ENCODE assay signal across 23 cellular contexts in the genomic region with DNA sequence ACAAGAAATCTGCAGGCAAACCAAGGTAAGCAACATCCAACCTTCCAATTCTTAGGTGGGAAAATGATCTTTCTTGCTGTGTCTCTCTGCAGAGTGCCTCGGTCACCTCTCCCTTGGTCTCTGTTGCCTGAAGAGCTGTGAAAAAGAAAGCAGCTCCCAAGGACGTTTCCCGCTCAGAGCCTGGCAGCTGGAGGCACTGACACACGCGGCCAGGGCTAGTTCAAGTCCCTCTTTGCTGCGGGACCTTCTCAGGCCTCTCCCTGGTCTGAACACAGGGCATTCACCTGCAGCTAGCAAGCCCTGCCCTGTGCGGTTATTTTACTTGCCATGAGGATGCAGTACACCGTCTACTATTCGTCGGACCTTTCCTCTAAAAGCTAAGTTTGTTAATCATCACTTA. TPM values are rescaled to one million over a fixed set of nuclear protein-coding genes. Genes with fewer than 3 reads are reported as not detected.
DNase-seq lines count a peak whose midpoint lies in the region; ATAC-seq, FAIRE-seq and TF ChIP-seq lines count a peak whose summit lies in the region.
"Had no signal": no experiment of that assay in that cellular context is flagged by ENCODE, and none has a peak within 500 bp of the region (broad histone marks: within the 10 kb centered on the region; RNA-seq: fewer than 3 reads in every experiment).

No MANE protein-coding gene starts in this region.

- no peaks in the 10 kb centered on the region for H3K27me3 ChIP-seq in lower lobe of right lung (ENCODE audit: low read depth)
- H3K27me3 ChIP-seq: SJCRH30 had no signal

- TF ChIP-seq CTCF in VCaP (conservative IDR thresholded peaks at IDR 0.05) (no peak), lower lobe of right lung (IDR thresholded peaks at IDR 0.05) (no peak)

- peak overlapping the region; percentile 18 for H3K27ac Mint-ChIP-seq in activated T-cell treated with anti-CD3 and anti-CD28 coated beads, Interleukin-2, amount 50 U/mL, for 24 hours
- H3K27ac Mint-ChIP-seq in activated CD4-positive, alpha-beta T cell treated with anti-CD3 and anti-CD28 coated beads, Interleukin-2, amount 10 ng/mL, durations not matched to agents 24 days and 14 days = no peak overlapping the region
- H3K27ac Mint-ChIP-seq: CD8-positive, alpha-beta T cell had no signal

- peaks cover 71% of the 10 kb centered on the region for H3K4me1 Mint-ChIP-seq in activated T-cell treated with anti-CD3 and anti-CD28 coated beads, Interleukin-2, amount 50 U/mL, for 24 hours (ENCODE audit: low read depth)
- H3K4me1 Mint-ChIP-seq in activated CD4-positive, alpha-beta T cell treated with anti-CD3 and anti-CD28 coated beads, Interleukin-2, amount 10 ng/mL, durations not matched to agents 24 days and 14 days = peaks cover 33% of the 10 kb centered on the region

- peaks cover 78% of the 10 kb centered on the region for H3K4me1 ChIP-seq in lower lobe of right lung
- H3K4me1 ChIP-seq: SJCRH30 had no signal

- no peak for ATAC-seq in lower lobe of right lung
- ATAC-seq in HG03457 (IDR thresholded peaks at IDR 0.05; ENCODE audit: unreplicated experiment) = no peak
- ATAC-seq: CD8-positive, alpha-beta T cell; PC-3 had no signal

- DNase-seq in activated T-cell treated with anti-CD3 and anti-CD28 coated beads, Interleukin-2, amount 50 U/mL, for 24 hours = no peak
- DNase-seq in activated T-cell treated with anti-CD3 and anti-CD28 coated beads for 4 hours (no peak), lower lobe of right lung (no peak), HTR-8/SVneo (ENCODE audit: insufficient read length, low spot score) (no peak)
- no peak for DNase-seq in activated CD4-positive, alpha-beta T cell treated with anti-CD3 and anti-CD28 coated beads, Interleukin-2, amount 10 ng/mL, durations not matched to agents 24 days and 14 days
- no peak for DNase-seq in activated CD4-positive, alpha-beta T cell treated with anti-CD3 and anti-CD28 coated beads for 1 hour
- DNase-seq: CD8-positive, alpha-beta T cell; DMS79 treated with DMSO at 0.1 percent for 48 hours; MV-4-11; NCI-H1417 treated with DMSO at 0.1 percent for 48 hours; NCI-H2029; NCI-H2171; NCI-H446 treated with DMSO at 0.1 percent for 48 hours; PC-3; SJCRH30 had no signal

- H3K4me3 Mint-ChIP-seq in activated T-cell treated with anti-CD3 and anti-CD28 coated beads, Interleukin-2, amount 50 U/mL, for 24 hours = no peak overlapping the region
- H3K4me3 Mint-ChIP-seq in activated CD4-positive, alpha-beta T cell treated with anti-CD3 and anti-CD28 coated beads, Interleukin-2, amount 10 ng/mL, durations not matched to agents 24 days and 14 days = no peak overlapping the region
- H3K4me3 Mint-ChIP-seq: CD8-positive, alpha-beta T cell had no signal

- no peaks in the 10 kb centered on the region for H3K9me3 Mint-ChIP-seq in activated T-cell treated with anti-CD3 and anti-CD28 coated beads, Interleukin-2, amount 50 U/mL, for 24 hours
- H3K9me3 Mint-ChIP-seq in activated CD4-positive, alpha-beta T cell treated with anti-CD3 and anti-CD28 coated beads, Interleukin-2, amount 10 ng/mL, durations not matched to agents 24 days and 14 days = no peaks in the 10 kb centered on the region
- H3K9me3 Mint-ChIP-seq: CD8-positive, alpha-beta T cell; IgD-negative memory B cell had no signal

- peak overlapping the region; percentile 8; the same call in 1 of the 2 replicates for H3K27ac ChIP-seq in VCaP
- H3K27ac ChIP-seq in lower lobe of right lung = peak overlapping the region; percentile 66
- H3K27ac ChIP-seq: 22Rv1, RWPE1, SJCRH30 had no signal

- no peak overlapping the region for H3K4me3 ChIP-seq in lower lobe of right lung
- H3K4me3 ChIP-seq: SJCRH30 had no signal

- intact Hi-C loops in lower lobe of right lung (cut with DNase I) = no loop called here
- intact Hi-C loops in activated CD4-positive, alpha-beta T cell treated with anti-CD3 and anti-CD28 coated beads, Interleukin-2, amount 10 ng/mL, durations not matched to agents 24 days and 14 days (cut with micrococcal nuclease) = no loop called here

- no peaks in the 10 kb centered on the region for H3K27me3 Mint-ChIP-seq in activated T-cell treated with anti-CD3 and anti-CD28 coated beads, Interleukin-2, amount 50 U/mL, for 24 hours
- H3K27me3 Mint-ChIP-seq in activated CD4-positive, alpha-beta T cell treated with anti-CD3 and anti-CD28 coated beads, Interleukin-2, amount 10 ng/mL, durations not matched to agents 24 days and 14 days = no peaks in the 10 kb centered on the region
- H3K27me3 Mint-ChIP-seq: IgD-negative memory B cell had no signal

- FAIRE-seq in HTR-8/SVneo (lab: Jason Lieb, UNC) = no peak
- FAIRE-seq: D721Med, G401.6, GM12891 had no signal

- no peaks in the 10 kb centered on the region for H3K9me3 ChIP-seq in lower lobe of right lung
- H3K9me3 ChIP-seq: SJCRH30 had no signal

- peaks cover 19% of the 10 kb centered on the region for H3K36me3 ChIP-seq in lower lobe of right lung

- H3K36me3 Mint-ChIP-seq in activated T-cell treated with anti-CD3 and anti-CD28 coated beads, Interleukin-2, amount 50 U/mL, for 24 hours (ENCODE audit: low read depth) = peaks cover 66% of the 10 kb centered on the region
- peaks cover 31% of the 10 kb centered on the region for H3K36me3 Mint-ChIP-seq in activated CD4-positive, alpha-beta T cell treated with anti-CD3 and anti-CD28 coated beads, Interleukin-2, amount 10 ng/mL, durations not matched to agents 24 days and 14 days (ENCODE audit: low read depth)
- H3K36me3 Mint-ChIP-seq: IgD-negative memory B cell had no signal

RNA-seq across cellular contexts. Expression of gene MED26, which starts 3.8 kb away (rescaled TPM):
- total RNA-seq in lower lobe of right lung = 11.1 TPM
- 15.5 and 16.8 TPM in 2 replicates for total RNA-seq in activated CD4-positive, alpha-beta T cell treated with anti-CD3 and anti-CD28 coated beads, Interleukin-2, amount 10 ng/mL, durations not matched to agents 24 days and 14 days

RNA-seq across cellular contexts. Expression of gene SMIM7, which starts 35.7 kb away (rescaled TPM):
- 70.5 TPM for total RNA-seq in lower lobe of right lung
- total RNA-seq in activated CD4-positive, alpha-beta T cell treated with anti-CD3 and anti-CD28 coated beads, Interleukin-2, amount 10 ng/mL, durations not matched to agents 24 days and 14 days = 66.1 and 69.9 TPM in 2 replicates

RNA-seq across cellular contexts. Expression of gene TMEM38A, which starts 36.7 kb away (rescaled TPM):
- 7.1 TPM for total RNA-seq in lower lobe of right lung
- 0.42 and 0.83 TPM in 2 replicates for total RNA-seq in activated CD4-positive, alpha-beta T cell treated with anti-CD3 and anti-CD28 coated beads, Interleukin-2, amount 10 ng/mL, durations not matched to agents 24 days and 14 days

RNA-seq across cellular contexts. Expression of gene SLC35E1, which starts 52.0 kb away (rescaled TPM):
- total RNA-seq in lower lobe of right lung = 47.3 TPM
- total RNA-seq in activated CD4-positive, alpha-beta T cell treated with anti-CD3 and anti-CD28 coated beads, Interleukin-2, amount 10 ng/mL, durations not matched to agents 24 days and 14 days = 60.2 and 65.0 TPM in 2 replicates
